In the genomic region with DNA sequence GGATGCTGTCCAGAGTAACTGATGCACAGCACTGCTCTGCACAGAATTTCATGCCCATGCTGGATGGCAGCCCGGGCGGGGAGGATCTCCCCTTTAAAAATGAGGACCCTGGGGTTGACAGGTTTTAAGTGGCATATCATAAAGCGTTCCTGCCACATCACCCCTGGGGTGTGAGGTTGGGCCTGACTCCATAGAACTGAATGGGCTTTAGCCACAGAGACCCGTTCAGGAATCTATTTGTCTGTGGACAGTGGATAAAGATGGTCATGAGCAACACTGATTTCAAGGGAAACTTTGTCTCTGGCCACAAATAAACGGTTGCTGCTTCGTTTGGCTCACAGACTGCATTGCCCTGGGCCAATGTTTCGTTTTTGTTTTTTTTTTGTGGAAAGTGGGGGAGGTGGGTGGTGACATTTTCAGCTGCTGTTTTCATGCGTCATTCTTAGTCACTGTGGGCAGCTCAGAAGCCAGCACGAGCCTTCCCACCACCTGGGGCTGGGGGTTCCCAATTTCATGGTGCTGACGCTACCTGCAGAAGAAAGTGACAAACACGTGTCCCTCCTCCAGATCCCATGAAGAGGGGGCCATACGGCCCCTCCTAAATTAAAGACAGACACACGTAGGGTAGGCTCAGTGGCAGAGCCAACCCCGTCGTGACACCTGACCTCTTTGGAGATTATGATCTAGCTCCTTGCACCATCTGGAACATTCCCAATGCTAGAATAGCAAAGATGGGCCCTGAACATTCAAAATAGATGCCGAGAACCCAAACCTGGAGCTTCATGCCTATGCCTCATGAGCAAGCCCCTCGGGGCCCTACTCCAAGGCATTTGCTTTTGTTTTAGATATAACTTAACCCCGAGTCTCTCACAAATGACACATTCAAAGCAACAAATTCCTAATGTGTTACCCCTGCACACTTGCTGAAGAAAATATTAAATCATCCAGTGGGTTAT, we compare ENCODE assay signal across 10 cellular contexts. TPM values are rescaled to one million over a fixed set of nuclear protein-coding genes. Genes with fewer than 3 reads are reported as not detected.
DNase-seq lines count a peak whose midpoint lies in the region; ATAC-seq and TF ChIP-seq lines count a peak whose summit lies in the region.
"Had no signal": no experiment of that assay in that cellular context is flagged by ENCODE, and none has a peak within 500 bp of the region (broad histone marks: within the 10 kb centered on the region; RNA-seq: fewer than 3 reads in every experiment).

No MANE protein-coding gene starts in this region.

- no peaks in the 10 kb centered on the region for H3K9me3 ChIP-seq in Peyer's patch

- no peaks in the 10 kb centered on the region for H3K36me3 ChIP-seq in Peyer's patch

- DNase-seq in AG04449 (ENCODE audit: low read depth, low spot score) = peak; percentile 24
- DNase-seq in HPDE6-E6E7 (ENCODE audit: extremely low spot score) = peak; percentile 50
- DNase-seq in activated T-cell treated with anti-CD3 and anti-CD28 coated beads, Interleukin-2, amount 50 U/mL, for 48 hours = peak; percentile 76 to 79
- DNase-seq in myocyte (ENCODE audit: low read depth) = peak; percentile 90
- no peak for DNase-seq in Peyer's patch
- DNase-seq: immature natural killer cell had no signal

- no peak for TF ChIP-seq POLR2A in Peyer's patch (IDR thresholded peaks at IDR 0.05)

- TF ChIP-seq CTCF in AG04449 (IDR thresholded peaks at IDR 0.05; ENCODE audit: insufficient read depth, low read length, missing control alignments) = no peak
- TF ChIP-seq CTCF in Peyer's patch (IDR thresholded peaks at IDR 0.05) = no peak

- H3K4me3 ChIP-seq in AG04449 (ENCODE audit: low read depth, low read length) (no peak overlapping the region), Peyer's patch (no peak overlapping the region)

- ATAC-seq in HG02678 (IDR thresholded peaks at IDR 0.05; ENCODE audit: unreplicated experiment) (no peak), GM18867 (IDR thresholded peaks at IDR 0.05; ENCODE audit: unreplicated experiment) (no peak), GM21723 (IDR thresholded peaks at IDR 0.05; ENCODE audit: unreplicated experiment) (no peak)

- H3K27me3 ChIP-seq in Peyer's patch = no peaks in the 10 kb centered on the region

- H3K4me1 ChIP-seq in Peyer's patch = no peaks in the 10 kb centered on the region

- POLR2A ChIA-PET in AG04449 (lab: Yijun Ruan, JAX) = no interaction called here

- CTCF ChIA-PET in AG04449 (lab: Yijun Ruan, JAX) = interaction anchor here (2.3 kb wide), 1 partner anchor 32 kb away, joined by 7 read pairs; no protein-coding TSS in a partner anchor

- H3K27ac ChIP-seq in Peyer's patch = no peak overlapping the region
- H3K27ac ChIP-seq: HL-60 had no signal

RNA-seq across cellular contexts. Expression of a gene that starts 54.8 kb away (rescaled TPM):
- 0.35 and 1.9 TPM in 2 replicates for total RNA-seq in myocyte
- 0.34 TPM for polyA plus RNA-seq in myocyte (2012)
- not detected for total RNA-seq in Peyer's patch
- polyA plus RNA-seq: immature natural killer cell had no signal

Comparison
In these comparisons a context has a peak if more than half of its experiments do, and no peak if none do; other contexts are left out.
1. DNase-seq: peak in AG04449 (single experiment), HPDE6-E6E7 (single experiment), activated T-cell treated with anti-CD3 and anti-CD28 coated beads, Interleukin-2, amount 50 U/mL, for 48 hours (2 of 2) and myocyte (single experiment); none in Peyer's patch (0 of 3).